Comparison of ENCODE assay signal across 1 cellular context in the genomic region with DNA sequence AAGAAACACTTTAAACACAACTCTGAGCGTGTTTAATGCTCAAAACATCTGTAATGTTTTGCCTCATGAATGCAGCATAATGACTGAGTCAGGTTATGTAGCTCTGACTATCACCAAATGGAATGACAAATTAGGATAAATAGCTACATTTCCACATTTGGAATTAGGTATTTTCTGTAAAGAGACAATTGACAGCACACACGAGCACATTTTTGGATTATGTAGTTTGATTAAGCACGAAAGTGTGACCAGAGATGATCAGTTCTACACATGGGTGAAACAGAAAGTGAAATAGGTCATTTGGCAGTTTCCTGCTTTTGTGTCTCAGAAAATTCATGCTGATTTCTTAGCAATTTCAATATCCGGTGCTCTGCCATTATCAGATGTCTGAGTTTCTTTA.
A peak's percentile ranks its signal among the peaks of the same experiment; 100 is the strongest.
TF ChIP-seq lines count a peak whose summit lies in the region.

No MANE protein-coding gene starts in this region.

TF ChIP-seq in GM12878, 131 proteins besides CTCF, POLR2A, EP300 and RAD21 (continued from another document):
- TF ChIP-seq MXI1 (IDR thresholded peaks at IDR 0.05; ENCODE audit: low read depth, low read length) (peak; percentile 93), MLLT1 (IDR thresholded peaks at IDR 0.05) (0 out of 2 replicates have a peak, but pooled peaks have one; percentile 38), BHLHE40 (IDR thresholded peaks at IDR 0.05; ENCODE audit: borderline replicate concordance in 1 of 2, low read depth in 2 of 2, low read length in 1 of 2) (peak; percentile 41 to 54; a peak in 2 of 4 replicates), DPF2 (IDR thresholded peaks at IDR 0.05) (no peak), GABPA (IDR thresholded peaks at IDR 0.05; ENCODE audit: low read depth) (peak; percentile 62), ATF7 (IDR thresholded peaks at IDR 0.05; ENCODE audit: low read depth) (peak; percentile 41; the same call in 1 of the 2 replicates), NFIC (IDR thresholded peaks at IDR 0.05; ENCODE audit: low read depth, low read length) (peak; percentile 31; the same call in 1 of the 2 replicates), PAX5 (IDR thresholded peaks at IDR 0.05; ENCODE audit: borderline replicate concordance, low read depth, low read length) (peak; percentile 48; the same call in 1 of the 2 replicates), PRDM15 (CRISPR knock-in tag; IDR thresholded peaks at IDR 0.05) (no peak), MEF2B (IDR thresholded peaks at IDR 0.05; ENCODE audit: partially characterized antibody, poor library complexity, severe bottlenecking) (no peak), SPI1 (IDR thresholded peaks at IDR 0.05; ENCODE audit: borderline replicate concordance, insufficient read depth, low read depth, low read length) (no peak), TCF3 (IDR thresholded peaks at IDR 0.05; ENCODE audit: borderline replicate concordance, insufficient read depth, low read depth, low read length) (no peak), CREB1 (IDR thresholded peaks at IDR 0.05; ENCODE audit: low read depth) (peak; percentile 36; the same call in 1 of the 2 replicates), HDGF (IDR thresholded peaks at IDR 0.05) (0 out of 2 replicates have a peak, but pooled peaks have one; percentile 47)
- TF ChIP-seq, protein P1, sequence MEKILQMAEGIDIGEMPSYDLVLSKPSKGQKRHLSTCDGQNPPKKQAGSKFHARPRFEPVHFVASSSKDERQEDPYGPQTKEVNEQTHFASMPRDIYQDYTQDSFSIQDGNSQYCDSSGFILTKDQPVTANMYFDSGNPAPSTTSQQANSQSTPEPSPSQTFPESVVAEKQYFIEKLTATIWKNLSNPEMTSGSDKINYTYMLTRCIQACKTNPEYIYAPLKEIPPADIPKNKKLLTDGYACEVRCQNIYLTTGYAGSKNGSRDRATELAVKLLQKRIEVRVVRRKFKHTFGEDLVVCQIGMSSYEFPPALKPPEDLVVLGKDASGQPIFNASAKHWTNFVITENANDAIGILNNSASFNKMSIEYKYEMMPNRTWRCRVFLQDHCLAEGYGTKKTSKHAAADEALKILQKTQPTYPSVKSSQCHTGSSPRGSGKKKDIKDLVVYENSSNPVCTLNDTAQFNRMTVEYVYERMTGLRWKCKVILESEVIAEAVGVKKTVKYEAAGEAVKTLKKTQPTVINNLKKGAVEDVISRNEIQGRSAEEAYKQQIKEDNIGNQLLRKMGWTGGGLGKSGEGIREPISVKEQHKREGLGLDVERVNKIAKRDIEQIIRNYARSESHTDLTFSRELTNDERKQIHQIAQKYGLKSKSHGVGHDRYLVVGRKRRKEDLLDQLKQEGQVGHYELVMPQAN (conservative IDR thresholded peaks at IDR 0.05) = peak; percentile 55; the same call in 1 of the 2 replicates
